ENCODE assay signal across 11 cellular contexts in the genomic region with DNA sequence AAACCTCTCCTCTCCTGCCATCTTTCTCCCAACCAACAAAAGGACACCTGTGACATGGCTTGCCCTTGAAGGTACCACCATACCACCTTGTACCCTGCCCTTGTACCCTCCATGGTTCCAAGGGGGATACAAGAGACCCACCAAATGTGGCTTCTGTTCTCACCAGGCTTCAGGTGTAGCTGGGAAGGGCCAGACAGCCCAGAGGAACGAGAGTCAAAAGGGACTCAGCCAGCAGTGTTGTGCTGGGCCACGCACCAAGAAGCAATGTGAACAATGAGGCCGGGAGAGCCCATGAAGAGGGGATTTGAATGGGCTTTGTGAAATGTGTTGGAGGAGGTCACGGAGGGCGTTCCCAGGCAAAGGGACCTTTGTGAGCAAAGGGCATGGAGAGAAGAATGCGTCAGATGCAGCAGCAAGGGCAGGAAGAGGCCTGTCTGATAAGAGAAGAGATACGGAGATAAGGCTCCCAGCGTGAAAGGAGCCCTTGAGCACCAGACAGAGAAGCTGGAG. TPM values are rescaled to one million over a fixed set of nuclear protein-coding genes. Genes with fewer than 3 reads are reported as not detected.
A peak's percentile ranks its signal among the peaks of the same experiment; 100 is the strongest.
DNase-seq lines count a peak whose midpoint lies in the region; ATAC-seq lines count a peak whose summit lies in the region.
"Had no signal": no experiment of that assay in that cellular context is flagged by ENCODE, and none has a peak within 500 bp of the region (broad histone marks: within the 10 kb centered on the region; RNA-seq: fewer than 3 reads in every experiment).

No MANE protein-coding gene starts in this region.

- DNase-seq in activated T-cell treated with anti-CD3 and anti-CD28 coated beads, Interleukin-2, amount 50 U/mL, for 24 hours = no peak
- no peak for DNase-seq in activated T-cell treated with anti-CD3 and anti-CD28 coated beads for 4 hours
- peak in 3 of 5 experiments; percentile 22 to 87 (median 66) for DNase-seq in T-helper 2 cell
- peak in 2 of 3 donors; percentile 6 to 17 for DNase-seq in effector memory CD4-positive, alpha-beta T cell
- DNase-seq in trophoblast cell = peak; percentile 84 to 91
- no peak for DNase-seq in NCI-H2196 (lab: John Stamatoyannopoulos, UW; ENCODE audit: unreplicated experiment)
- no peak for DNase-seq in MV-4-11 (lab: John Stamatoyannopoulos, UW)
- DNase-seq: activated gamma-delta T cell treated with Interleukin-2 at 50 U/mL for 16 hours, NCI-H774 had no signal

- peak overlapping the region; percentile 16 for H3K14ac ChIP-seq in trophoblast cell (ENCODE audit: low read length)

- H3K36me3 ChIP-seq in effector memory CD4-positive, alpha-beta T cell (ENCODE audit: control insufficient read depth, insufficient read depth, low read length) = no peaks in the 10 kb centered on the region
- no peaks in the 10 kb centered on the region for H3K36me3 ChIP-seq in trophoblast cell (ENCODE audit: control insufficient read depth in 1 of 2, insufficient read depth in 2 of 2, low read length in 2 of 2)

- H3K4me2 ChIP-seq in trophoblast cell (ENCODE audit: low read length) = peak overlapping the region; percentile 12
- H3K4me2 ChIP-seq: GM23338 had no signal

- no peaks in the 10 kb centered on the region for H3K27me3 Mint-ChIP-seq in activated T-cell treated with anti-CD3 and anti-CD28 coated beads, Interleukin-2, amount 50 U/mL, for 24 hours

- no peak overlapping the region for H4K12ac ChIP-seq in trophoblast cell (ENCODE audit: low read depth, low read length)

- no peak for ATAC-seq in HG02970 (IDR thresholded peaks at IDR 0.05; ENCODE audit: low FRiP score, unreplicated experiment)

- peak overlapping the region; percentile 64 for H3K27ac Mint-ChIP-seq in activated T-cell treated with anti-CD3 and anti-CD28 coated beads, Interleukin-2, amount 50 U/mL, for 24 hours
- H3K27ac Mint-ChIP-seq: GM23338 had no signal

- H4K8ac ChIP-seq in trophoblast cell (ENCODE audit: low read depth, low read length) = no peak overlapping the region

- H3K79me1 ChIP-seq in trophoblast cell (ENCODE audit: low read length) = peaks cover 5% of the 10 kb centered on the region

- H2BK5ac ChIP-seq in trophoblast cell (ENCODE audit: low read depth, low read length, poor library complexity) = peak overlapping the region; percentile 7

- no peaks in the 10 kb centered on the region for H3K36me3 Mint-ChIP-seq in activated T-cell treated with anti-CD3 and anti-CD28 coated beads, Interleukin-2, amount 50 U/mL, for 24 hours (ENCODE audit: low read depth)

- H3K4ac ChIP-seq in trophoblast cell (ENCODE audit: low read depth, low read length) = no peak overlapping the region

- H4K91ac ChIP-seq in trophoblast cell (ENCODE audit: low read depth, low read length) = peak overlapping the region; percentile 64

- H3K27me3 ChIP-seq in effector memory CD4-positive, alpha-beta T cell (replicated peaks; ENCODE audit: control insufficient read depth, insufficient read depth, low read length, poor library complexity, severe bottlenecking) = no peaks in the 10 kb centered on the region
- H3K27me3 ChIP-seq in trophoblast cell (ENCODE audit: insufficient read depth, low read length) = no peaks in the 10 kb centered on the region

- peak overlapping the region; percentile 8 for H2AK5ac ChIP-seq in trophoblast cell (ENCODE audit: low read length)

- no peak overlapping the region for H3K4me3 ChIP-seq in effector memory CD4-positive, alpha-beta T cell (ENCODE audit: insufficient read depth, low read depth, low read length, poor library complexity, severe bottlenecking)
- H3K4me3 ChIP-seq in trophoblast cell (ENCODE audit: low read depth, low read length) = no peak overlapping the region
- H3K4me3 ChIP-seq: GM23338 had no signal

- no peaks in the 10 kb centered on the region for H3K9me3 ChIP-seq in effector memory CD4-positive, alpha-beta T cell (ENCODE audit: control insufficient read depth, low read length)
- H3K9me3 ChIP-seq in trophoblast cell (ENCODE audit: insufficient read depth, low read depth, low read length) = no peaks in the 10 kb centered on the region

- no CpG with 5 or more reads among the region's 8 CpGs for WGBS in trophoblast cell (ENCODE audit: extremely low coverage, insufficient coverage, insufficient read length)

- no peak overlapping the region for H3K9ac ChIP-seq in trophoblast cell (ENCODE audit: low read length)

- peak overlapping the region; percentile 49 for H3K27ac ChIP-seq in effector memory CD4-positive, alpha-beta T cell (ENCODE audit: insufficient read depth, low read length, poor library complexity, severe bottlenecking)
- H3K27ac ChIP-seq in trophoblast cell (ENCODE audit: low read depth, low read length) = peak overlapping the region; percentile 30

- H3K9me3 Mint-ChIP-seq in activated T-cell treated with anti-CD3 and anti-CD28 coated beads, Interleukin-2, amount 50 U/mL, for 24 hours = no peaks in the 10 kb centered on the region
- H3K9me3 Mint-ChIP-seq: GM23338 had no signal

- H3K23ac ChIP-seq in trophoblast cell (ENCODE audit: low read length) = no peak overlapping the region

- no peaks in the 10 kb centered on the region for H3K79me2 ChIP-seq in trophoblast cell (ENCODE audit: control insufficient read depth, insufficient read depth, low read length, poor library complexity)

- H2BK12ac ChIP-seq in trophoblast cell (ENCODE audit: low read length) = peak overlapping the region; percentile 17

- H3K4me1 Mint-ChIP-seq in activated T-cell treated with anti-CD3 and anti-CD28 coated beads, Interleukin-2, amount 50 U/mL, for 24 hours (ENCODE audit: low read depth) = peaks cover 29% of the 10 kb centered on the region

- H2AFZ ChIP-seq in trophoblast cell (ENCODE audit: insufficient read depth, low read length, poor library complexity) = no peak overlapping the region
- H2AFZ ChIP-seq: GM23338 had no signal

- peak overlapping the region; percentile 11 for H3K18ac ChIP-seq in trophoblast cell (ENCODE audit: low read length)

- H3K4me3 Mint-ChIP-seq in activated T-cell treated with anti-CD3 and anti-CD28 coated beads, Interleukin-2, amount 50 U/mL, for 24 hours = no peak overlapping the region
- H3K4me3 Mint-ChIP-seq: GM23338 had no signal

- peak overlapping the region; percentile 47 for H2BK120ac ChIP-seq in trophoblast cell (ENCODE audit: insufficient read depth, low read length, poor library complexity)

- peaks cover 25% of the 10 kb centered on the region for H3K4me1 ChIP-seq in effector memory CD4-positive, alpha-beta T cell (ENCODE audit: control insufficient read depth, insufficient read depth, low read length, poor library complexity, severe bottlenecking)
- peaks cover 26 to 28% of the 10 kb centered on the region in 2 experiments for H3K4me1 ChIP-seq in trophoblast cell (ENCODE audit: control insufficient read depth in 1 of 2, insufficient read depth in 2 of 2, low read length in 2 of 2)

RNA-seq across cellular contexts. Expression of a gene that starts 48.6 kb away (rescaled TPM):
- polyA plus RNA-seq in trophoblast cell (2013) = 5.7 and 6.0 TPM in 2 replicates

Comparison
In these comparisons a context has a peak if more than half of its experiments do, and no peak if none do; other contexts are left out.
1. DNase-seq: peak in T-helper 2 cell (3 of 5), effector memory CD4-positive, alpha-beta T cell (2 of 3) and trophoblast cell (2 of 2); none in activated T-cell treated with anti-CD3 and anti-CD28 coated beads, Interleukin-2, amount 50 U/mL, for 24 hours (single experiment), activated T-cell treated with anti-CD3 and anti-CD28 coated beads for 4 hours (single experiment), NCI-H2196 (single experiment) and MV-4-11 (single experiment).